Comparison of ENCODE assay signal across 14 cellular contexts in the genomic region with DNA sequence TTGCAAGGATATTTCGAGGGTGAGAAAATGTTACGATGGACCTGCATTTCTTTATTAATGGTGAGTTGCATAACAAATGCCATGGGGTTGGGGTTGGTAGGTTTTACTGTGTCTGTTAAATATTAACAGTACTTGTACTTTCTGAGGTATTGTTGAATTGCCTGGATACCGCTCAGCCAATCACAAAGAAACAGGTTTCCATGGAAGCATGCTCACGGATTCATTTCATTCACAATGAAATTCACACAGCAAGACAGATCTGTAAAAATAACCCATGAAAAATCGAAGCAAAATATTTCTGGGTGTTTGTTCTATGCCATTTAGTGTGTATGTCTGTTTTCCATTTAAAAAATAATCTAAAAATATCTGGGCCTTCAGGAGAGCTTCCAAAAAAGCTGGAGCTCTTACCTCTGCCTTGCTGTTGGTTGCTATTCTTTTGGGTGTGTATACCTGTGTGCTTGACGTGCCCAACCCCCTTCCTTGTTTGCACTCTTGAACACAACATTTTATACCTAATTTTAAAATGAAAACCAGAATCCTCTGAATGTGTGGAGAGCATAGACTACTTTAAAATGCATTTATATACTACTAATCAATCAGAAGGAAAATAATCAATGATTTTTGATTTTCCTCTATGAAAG.
DNase-seq lines count a peak whose midpoint lies in the region; ATAC-seq and TF ChIP-seq lines count a peak whose summit lies in the region.
"Had no signal": no experiment of that assay in that cellular context is flagged by ENCODE, and none has a peak within 500 bp of the region (broad histone marks: within the 10 kb centered on the region; RNA-seq: fewer than 3 reads in every experiment).

No MANE protein-coding gene starts in this region.

- H3K4me3 Mint-ChIP-seq in endothelial cell (ENCODE audit: unreplicated experiment) = no peak overlapping the region
- H3K4me3 Mint-ChIP-seq in nephron progenitor cell = no peak overlapping the region
- no peak overlapping the region for H3K4me3 Mint-ChIP-seq in stimulated activated naive CD8-positive, alpha-beta T cell treated with anti-CD3 and anti-CD28 coated beads, Interleukin-15, amount 100 ng/mL, for 72 hours
- H3K4me3 Mint-ChIP-seq: dendritic cell treated with granulocyte-macrophage colony-stimulating factor and Interleukin-4, amounts not matched to agents 40 ng/mL and 50 ng/mL, for 4 days had no signal

- H3K36me3 Mint-ChIP-seq in endothelial cell (ENCODE audit: low read depth, unreplicated experiment) (no peaks in the 10 kb centered on the region), nephron progenitor cell (ENCODE audit: low read depth) (peaks cover 8% of the 10 kb centered on the region)

- DNase-seq in NCI-H146 (lab: John Stamatoyannopoulos, UW) (peak; percentile 77), endothelial cell (ENCODE audit: low spot score) (no peak), nephron progenitor cell (no peak), SW 1271 (lab: John Stamatoyannopoulos, UW) (no peak)
- DNase-seq in stimulated activated naive CD8-positive, alpha-beta T cell treated with anti-CD3 and anti-CD28 coated beads, Interleukin-15, amount 100 ng/mL, for 72 hours = no peak
- DNase-seq in stimulated activated CD4-positive, alpha-beta T cell treated with anti-CD3 and anti-CD28 coated beads, Interleukin-1b, Interleukin-23, amount 100 ng/mL, for 48 hours = no peak
- DNase-seq: MM.1S; PC-3; stimulated activated CD4-positive, alpha-beta T cell treated with anti-CD3 and anti-CD28 coated beads, Interleukin-15, amount 100 ng/mL, for 24 hours had no signal

- H3K4me1 Mint-ChIP-seq in endothelial cell (ENCODE audit: unreplicated experiment) = peaks cover 46% of the 10 kb centered on the region
- H3K4me1 Mint-ChIP-seq in nephron progenitor cell = peaks cover 65% of the 10 kb centered on the region
- peaks cover 48% of the 10 kb centered on the region for H3K4me1 Mint-ChIP-seq in stimulated activated naive CD8-positive, alpha-beta T cell treated with anti-CD3 and anti-CD28 coated beads, Interleukin-15, amount 100 ng/mL, for 72 hours

- no peaks in the 10 kb centered on the region for H3K27me3 ChIP-seq in BLaER1 treated with 17β-estradiol and CSF1 and Interleukin-3, amounts not matched to agents 10 nM and 100 nM

- H3K27me3 Mint-ChIP-seq in endothelial cell (ENCODE audit: unreplicated experiment) = no peaks in the 10 kb centered on the region
- no peaks in the 10 kb centered on the region for H3K27me3 Mint-ChIP-seq in nephron progenitor cell (ENCODE audit: low read depth, poor library complexity)
- no peaks in the 10 kb centered on the region for H3K27me3 Mint-ChIP-seq in stimulated activated naive CD8-positive, alpha-beta T cell treated with anti-CD3 and anti-CD28 coated beads, Interleukin-15, amount 100 ng/mL, for 72 hours

- H3K4me3 ChIP-seq in BLaER1 treated with 17β-estradiol and CSF1 and Interleukin-3, amounts not matched to agents 10 nM and 100 nM = no peak overlapping the region
- H3K4me3 ChIP-seq: prostate gland had no signal

- peaks cover 0 to 35% (median 34%) of the 10 kb centered on the region in 11 experiments; a peak in 17 of 22 replicates for H3K9me3 ChIP-seq in BLaER1 treated with 17β-estradiol and CSF1 and Interleukin-3, amounts not matched to agents 10 nM and 100 nM (replicated peaks in 1 of 11)
- H3K9me3 ChIP-seq: prostate gland had no signal

- H3K9ac ChIP-seq in BLaER1 treated with 17β-estradiol and CSF1 and Interleukin-3, amounts not matched to agents 10 nM and 100 nM = no peak overlapping the region; a peak in 1 of 22 replicates

- TF ChIP-seq CTCF in endothelial cell (IDR thresholded peaks at IDR 0.05; ENCODE audit: unreplicated experiment) (no peak), nephron progenitor cell (IDR thresholded peaks at IDR 0.05) (no peak)

- peak overlapping the region in 5 of 11 experiments; percentile 1 to 85 (median 25); a peak in 4 of 22 replicates for H3K27ac ChIP-seq in BLaER1 treated with 17β-estradiol and CSF1 and Interleukin-3, amounts not matched to agents 10 nM and 100 nM
- H3K27ac ChIP-seq: prostate gland, VCaP had no signal

- peaks cover 0 to 10% (median 0%) of the 10 kb centered on the region in 11 experiments; a peak in 5 of 22 replicates for H3K36me3 ChIP-seq in BLaER1 treated with 17β-estradiol and CSF1 and Interleukin-3, amounts not matched to agents 10 nM and 100 nM
- H3K36me3 ChIP-seq: prostate gland had no signal

- peak overlapping the region; percentile 14 for H3K27ac Mint-ChIP-seq in endothelial cell (ENCODE audit: unreplicated experiment)
- peak overlapping the region; percentile 46 for H3K27ac Mint-ChIP-seq in nephron progenitor cell
- peak overlapping the region in 1 of 2 donors; percentile 17 for H3K27ac Mint-ChIP-seq in stimulated activated naive CD8-positive, alpha-beta T cell treated with anti-CD3 and anti-CD28 coated beads, Interleukin-15, amount 100 ng/mL, for 72 hours
- H3K27ac Mint-ChIP-seq: dendritic cell treated with granulocyte-macrophage colony-stimulating factor and Interleukin-4, amounts not matched to agents 40 ng/mL and 50 ng/mL, for 4 days had no signal

- peak overlapping the region in 8 of 11 experiments; percentile 8 to 91 (median 20); a peak in 12 of 22 replicates for H3K4me2 ChIP-seq in BLaER1 treated with 17β-estradiol and CSF1 and Interleukin-3, amounts not matched to agents 10 nM and 100 nM

- no peaks in the 10 kb centered on the region for H4K20me1 ChIP-seq in BLaER1 treated with 17β-estradiol and CSF1 and Interleukin-3, amounts not matched to agents 10 nM and 100 nM

- H3K4me1 ChIP-seq in BLaER1 treated with 17β-estradiol and CSF1 and Interleukin-3, amounts not matched to agents 10 nM and 100 nM = peaks cover 46 to 84% (median 70%) of the 10 kb centered on the region in 10 experiments
- H3K4me1 ChIP-seq: prostate gland had no signal

- ATAC-seq in stimulated activated naive CD8-positive, alpha-beta T cell treated with anti-CD3 and anti-CD28 coated beads, Interleukin-15, amount 100 ng/mL, for 72 hours = no peak
- ATAC-seq in HG03521 (IDR thresholded peaks at IDR 0.05; ENCODE audit: unreplicated experiment) = no peak
- ATAC-seq: PC-3 had no signal

- H3K9me3 Mint-ChIP-seq in endothelial cell (ENCODE audit: unreplicated experiment) = no peaks in the 10 kb centered on the region
- H3K9me3 Mint-ChIP-seq in nephron progenitor cell = peaks cover 11% of the 10 kb centered on the region
- no peaks in the 10 kb centered on the region for H3K9me3 Mint-ChIP-seq in stimulated activated naive CD8-positive, alpha-beta T cell treated with anti-CD3 and anti-CD28 coated beads, Interleukin-15, amount 100 ng/mL, for 72 hours
- H3K9me3 Mint-ChIP-seq: dendritic cell treated with granulocyte-macrophage colony-stimulating factor and Interleukin-4, amounts not matched to agents 40 ng/mL and 50 ng/mL, for 4 days had no signal
